8 cellular contexts compared by ENCODE assay signal in genomic region chr12:22544038-22544979, GRCh38. TPM values are rescaled to one million over a fixed set of nuclear protein-coding genes. Genes with fewer than 3 reads are reported as not detected.
DNase-seq lines count a peak whose midpoint lies in the region; ATAC-seq, FAIRE-seq and TF ChIP-seq lines count a peak whose summit lies in the region.

C2CD5 (minus strand) TSS chr12:22544542; CDS start chr12:22544150, 392 bp downstream.

- H3K9ac ChIP-seq in keratinocyte (ENCODE audit: control insufficient read depth, extremely low read depth, insufficient read depth, low read length) = peak within 1 kb of the TSS; percentile 87

- H4K20me1 ChIP-seq in keratinocyte (ENCODE audit: control insufficient read depth, extremely low read depth, insufficient read depth, low read length) = no peaks in the 10 kb centered on the region

- peak; percentile 81 for ATAC-seq in HG03196 (IDR thresholded peaks at IDR 0.05; ENCODE audit: unreplicated experiment)
- peak; percentile 85 to 87 for ATAC-seq in activated CD4-positive, CD25-positive, alpha-beta regulatory T cell treated with anti-CD3 and anti-CD28 coated beads, Interleukin-2, amount 50 U/mL, for 24 hours

- H2AFZ ChIP-seq in keratinocyte (ENCODE audit: control insufficient read depth, low read length) = peak within 1 kb of the TSS; percentile 97

- H3K9me1 ChIP-seq in keratinocyte (ENCODE audit: control insufficient read depth, extremely low read depth, insufficient read depth, low read length) = no peaks in the 10 kb centered on the region

- peak within 1 kb of the TSS; percentile 81 for H3K27ac ChIP-seq in keratinocyte (ENCODE audit: control insufficient read depth, insufficient read depth, low read length)

- H3K79me2 ChIP-seq in keratinocyte (ENCODE audit: control insufficient read depth, insufficient read depth, low read length) = no peaks in the 10 kb centered on the region

- peak; percentile 89 for TF ChIP-seq POLR2A in GM18951 (IDR thresholded peaks at IDR 0.05; ENCODE audit: extremely low read depth, insufficient read depth, insufficient read length)

- H3K4me3 ChIP-seq in AG10803 (ENCODE audit: low read length) (peak within 1 kb of the TSS; percentile 94), keratinocyte (ENCODE audit: control insufficient read depth in 2 of 3, extremely low read depth in 1 of 3, insufficient read depth in 2 of 3, low read depth in 1 of 3, low read length in 3 of 3) (peak within 1 kb of the TSS; percentile 81 to 87 (median 85))

- dilution Hi-C loops in keratinocyte (cut with MboI; ENCODE audit: extremely low pct_ligation_motif_present, low sequenced_read_pairs) = no loop called here

- H3K4me1 ChIP-seq in keratinocyte (ENCODE audit: control insufficient read depth, extremely low read depth, insufficient read depth, low read length) = peaks cover 8% of the 10 kb centered on the region

- no peaks in the 10 kb centered on the region for H3K36me3 ChIP-seq in keratinocyte (ENCODE audit: control insufficient read depth in 2 of 2, extremely low read depth in 1 of 2, insufficient read depth in 2 of 2, low read length in 2 of 2)

- TF ChIP-seq CTCF in AG10803 (conservative IDR thresholded peaks at IDR 0.05; ENCODE audit: low read length) = peak; percentile 41
- TF ChIP-seq CTCF in keratinocyte (optimal IDR thresholded peaks at IDR 0.05 in 1 of 3, IDR thresholded peaks at IDR 0.05 in 1 of 3, conservative IDR thresholded peaks at IDR 0.05 in 1 of 3; ENCODE audit: extremely low read depth in 1 of 3, insufficient read depth in 2 of 3, low read length in 3 of 3) = peak; percentile 38 to 51 (median 49)

- H3K4me2 ChIP-seq in keratinocyte (ENCODE audit: control insufficient read depth, extremely low read depth, insufficient read depth, low read depth, low read length) = peak within 1 kb of the TSS; percentile 90

- in situ Hi-C loops in GM18951 (cut with MboI; ENCODE audit: low sequenced_read_pairs, unreplicated experiment) = no loop called here

- DNase-seq in AG10803 (ENCODE audit: low read depth) (peak; percentile 98), NCI-H226 (peak; percentile 97), cerebellar cortex (ENCODE audit: low spot score) (peak; percentile 98), keratinocyte (ENCODE audit: low read depth, low spot score) (no peak)
- DNase-seq in stimulated activated CD4-positive, alpha-beta T cell treated with anti-CD3 and anti-CD28 coated beads, Interleukin-15, amount 100 ng/mL, for 1 hour (ENCODE audit: low read depth in 1 of 2, low spot score in 1 of 2) = peak; percentile 85 to 87

- FAIRE-seq in keratinocyte (lab: Jason Lieb, UNC) = peak; percentile 66

- no peaks in the 10 kb centered on the region for H3K27me3 ChIP-seq in keratinocyte (ENCODE audit: control insufficient read depth, extremely low read depth, insufficient read depth, low read length)

- no peaks in the 10 kb centered on the region for H3K9me3 ChIP-seq in keratinocyte (ENCODE audit: control insufficient read depth, low read depth, low read length)

RNA-seq across cellular contexts. Expression of gene C2CD5, which starts in this region (rescaled TPM):
- 9.5 to 17.7 TPM (median 9.7 TPM) in 3 replicates for polyA plus RNA-seq in keratinocyte
- polyA plus RNA-seq in keratinocyte (2011; ENCODE audit: low read depth) = 18.9 TPM
- polyA plus RNA-seq in keratinocyte (2011; cell fraction: cytosol; rRNA removed) = 5.6 and 15.9 TPM in 2 replicates
- 10.4 and 13.6 TPM in 2 replicates for polyA plus RNA-seq in keratinocyte (2011; cell fraction: nucleus; rRNA removed)
- 5.4 and 8.2 TPM in 2 replicates for polyA plus RNA-seq in keratinocyte (2012; ENCODE audit: low replicate concordance)
- polyA minus RNA-seq in keratinocyte = 8.3 to 22.5 TPM (median 10.8 TPM) in 3 replicates
- 6.3 TPM for polyA minus RNA-seq in keratinocyte (2011; cell fraction: cytosol; rRNA and poly(A)+ RNA removed)
- polyA minus RNA-seq in keratinocyte (2011; cell fraction: nucleus; rRNA and poly(A)+ RNA removed) = 13.2 and 25.1 TPM in 2 replicates
